32 cellular contexts compared by ENCODE assay signal in genomic region chr3:128452678-128453275, GRCh38. TPM values are rescaled to one million over a fixed set of nuclear protein-coding genes. Genes with fewer than 3 reads are reported as not detected.
"Had no signal": no experiment of that assay in that cellular context is flagged by ENCODE, and none has a peak within 500 bp of the region (broad histone marks: within the 10 kb centered on the region; RNA-seq: fewer than 3 reads in every experiment).

No MANE protein-coding gene starts in this region.

- H3K9me3 ChIP-seq: left lung, lower lobe of right lung, pancreas, psoas muscle, right atrium auricular region, right lobe of liver, tibial nerve, upper lobe of left lung, vagina had no signal

- H3K36me3 ChIP-seq: left lung, lower lobe of right lung, pancreas, right atrium auricular region, right lobe of liver, tibial nerve, upper lobe of left lung, vagina had no signal

- H3K4me3 Mint-ChIP-seq: naive B cell; natural killer cell; nephron progenitor cell; stimulated activated memory B cell treated with anti-CD40 and anti-IgM and Interleukin-4, amounts not matched to agents 10 μg/mL and 1 μg/mL and 100 μg/mL, for 72 hours; stimulated activated naive CD8-positive, alpha-beta T cell treated with anti-CD3 and anti-CD28 coated beads, Interleukin-15, amount 100 ng/mL, for 72 hours had no signal

- H3K27ac Mint-ChIP-seq: natural killer cell; nephron progenitor cell; stimulated activated memory B cell treated with anti-CD40 and anti-IgM and Interleukin-4, amounts not matched to agents 10 μg/mL and 1 μg/mL and 100 μg/mL, for 72 hours; stimulated activated naive CD8-positive, alpha-beta T cell treated with anti-CD3 and anti-CD28 coated beads, Interleukin-15, amount 100 ng/mL, for 72 hours had no signal

- DNase-seq: hippocampal formation; kidney; left colon; lower lobe of right lung; mammary epithelial cell; mesenchymal stem cell; naive B cell; natural killer cell; nephron progenitor cell; nucleus accumbens; psoas muscle; stimulated activated CD4-positive, alpha-beta T cell treated with anti-CD3 and anti-CD28 coated beads, Interleukin-1b, Interleukin-23, amount 100 ng/mL, for 48 hours; stimulated activated CD4-positive, alpha-beta T cell treated with anti-CD3 and anti-CD28 coated beads, Interleukin-2, amount 100 ng/mL, for 48 hours; stimulated activated CD4-positive, alpha-beta T cell treated with anti-CD3 and anti-CD28 coated beads, Interleukin-4, amount 100 ng/mL, for 4 hours; stimulated activated CD8-positive, alpha-beta memory T cell treated with anti-CD3 and anti-CD28 coated beads, Interleukin-4, amount 100 ng/mL, for 48 hours; stimulated activated naive CD4-positive, alpha-beta T cell treated with Interleukin-2 at 50 U/mL for 16 hours; stimulated activated naive CD8-positive, alpha-beta T cell treated with anti-CD3 and anti-CD28 coated beads, Interleukin-15, amount 100 ng/mL, for 72 hours; substantia nigra; upper lobe of left lung had no signal

- H3K4me3 ChIP-seq: left lung, lower lobe of right lung, pancreas, psoas muscle, right atrium auricular region, right lobe of liver, smooth muscle cell, tibial nerve, upper lobe of left lung, vagina had no signal

- ATAC-seq: left colon; left lung; psoas muscle; stimulated activated memory B cell treated with anti-CD40 and anti-IgM and Interleukin-4, amounts not matched to agents 10 μg/mL and 1 μg/mL and 100 μg/mL, for 72 hours; stimulated activated naive CD8-positive, alpha-beta T cell treated with anti-CD3 and anti-CD28 coated beads, Interleukin-15, amount 100 ng/mL, for 72 hours had no signal

- H3K27me3 ChIP-seq: pancreas, right atrium auricular region, right lobe of liver, upper lobe of left lung, vagina had no signal

- H3K36me3 Mint-ChIP-seq: natural killer cell; stimulated activated memory B cell treated with anti-CD40 and anti-IgM and Interleukin-4, amounts not matched to agents 10 μg/mL and 1 μg/mL and 100 μg/mL, for 72 hours had no signal

- H3K4me1 ChIP-seq: left lung, lower lobe of right lung, pancreas, psoas muscle, right atrium auricular region, right lobe of liver, tibial nerve, upper lobe of left lung, vagina had no signal

- H3K9me3 Mint-ChIP-seq: natural killer cell; stimulated activated memory B cell treated with anti-CD40 and anti-IgM and Interleukin-4, amounts not matched to agents 10 μg/mL and 1 μg/mL and 100 μg/mL, for 72 hours had no signal

- H3K27ac ChIP-seq: left lung, lower lobe of right lung, pancreas, psoas muscle, right atrium auricular region, right lobe of liver, tibial nerve, upper lobe of left lung, vagina had no signal

- H3K4me2 ChIP-seq: smooth muscle cell had no signal

RNA-seq across cellular contexts. Expression of gene DNAJB8, which starts 13.9 kb away (rescaled TPM):
- total RNA-seq: kidney, left colon, left lung, liver, lower lobe of right lung, mammary epithelial cell, natural killer cell, osteoblast, pancreas, psoas muscle, right atrium auricular region, right lobe of liver, skeletal muscle tissue, smooth muscle cell, temporal lobe, tibial nerve, upper lobe of left lung, urinary bladder, vagina had no signal

RNA-seq across cellular contexts. Expression of gene GATA2, which starts 40.2 kb away (rescaled TPM):
- total RNA-seq: mammary epithelial cell had no signal
